22 cellular contexts compared by ENCODE assay signal in the genomic region with DNA sequence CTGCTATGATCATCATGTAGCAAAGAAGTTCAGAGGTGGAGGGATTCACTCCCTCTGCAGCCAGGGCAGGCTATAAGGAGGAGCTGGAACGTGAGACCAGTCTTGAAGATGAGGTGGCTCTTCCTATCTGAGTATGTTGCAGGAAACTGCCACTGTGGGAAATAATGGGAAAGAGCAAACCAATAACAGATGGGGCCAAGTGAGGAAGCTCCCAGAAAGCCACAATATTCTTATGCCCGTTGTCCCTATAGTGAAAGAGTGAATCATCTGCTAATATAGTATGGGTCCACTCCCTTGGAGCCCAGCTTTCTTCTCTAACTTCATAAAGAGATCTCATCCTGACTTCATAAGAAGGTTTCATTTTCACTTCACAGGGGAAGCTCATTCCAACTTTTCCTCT.
A peak's percentile ranks its signal among the peaks of the same experiment; 100 is the strongest.
DNase-seq lines count a peak whose midpoint lies in the region; ATAC-seq and TF ChIP-seq lines count a peak whose summit lies in the region.
"Had no signal": no experiment of that assay in that cellular context is flagged by ENCODE, and none has a peak within 500 bp of the region (broad histone marks: within the 10 kb centered on the region; RNA-seq: fewer than 3 reads in every experiment).

No MANE protein-coding gene starts in this region.

- no peak overlapping the region for H3K56ac ChIP-seq in IMR-90 (ENCODE audit: extremely low read depth, insufficient read depth, low read length)

- H3K9me3 ChIP-seq in IMR-90 (ENCODE audit: control insufficient read depth, insufficient read depth, low read length) = no peaks in the 10 kb centered on the region

- no peak overlapping the region for H4K8ac ChIP-seq in IMR-90 (ENCODE audit: low read depth in 2 of 2, low read length in 2 of 2)

- CTCF ChIA-PET in AG04449 (lab: Yijun Ruan, JAX) = interaction anchor here (1.1 kb wide), 1 partner anchor 19 kb away, joined by 5 read pairs; no protein-coding TSS in a partner anchor
- CTCF ChIA-PET in IMR-90 (lab: Yijun Ruan, JAX) = no interaction called here
- CTCF ChIA-PET in activated CD8-positive, alpha-beta T cell treated with anti-CD3 and anti-CD28 coated beads, Interleukin-2, amount 10 ng/mL, durations not matched to agents 7 days and 5 days (lab: Charles Lee) = no interaction called here

- no peak overlapping the region for H4K5ac ChIP-seq in IMR-90 (ENCODE audit: low read depth, low read length)

- no peak overlapping the region for H2BK20ac ChIP-seq in IMR-90 (ENCODE audit: low read depth, low read length)

- intact Hi-C loops in IMR-90 (cut with micrococcal nuclease) = no loop called here

- H4K91ac ChIP-seq in IMR-90 (ENCODE audit: insufficient read depth, low read depth, low read length) = no peak overlapping the region

- H3K4me3 ChIP-seq in AG04449 (ENCODE audit: low read depth, low read length) = peak overlapping the region; percentile 20; the same call in 1 of the 2 replicates
- no peak overlapping the region for H3K4me3 ChIP-seq in IMR-90 (ENCODE audit: insufficient read depth, low read depth, low read length)

- no peaks in the 10 kb centered on the region for H3K36me3 Mint-ChIP-seq in activated CD8-positive, alpha-beta T cell treated with anti-CD3 and anti-CD28 coated beads, Interleukin-2, amount 10 ng/mL, durations not matched to agents 7 days and 5 days (ENCODE audit: low read depth)
- H3K36me3 Mint-ChIP-seq: CD4-positive, CD25-positive, alpha-beta regulatory T cell; IgD-negative memory B cell had no signal

- no peak overlapping the region; the same call in 2 of the 3 replicates for H2BK15ac ChIP-seq in IMR-90 (ENCODE audit: low read depth, low read length)

- no peak for TF ChIP-seq RAD21 in IMR-90 (IDR thresholded peaks at IDR 0.05; ENCODE audit: low read length)

- no peak overlapping the region for H3K23ac ChIP-seq in IMR-90 (ENCODE audit: low read depth, low read length)

- H3K27ac ChIP-seq in IMR-90 (ENCODE audit: insufficient read depth, low read length) = no peak overlapping the region
- H3K27ac ChIP-seq: 22Rv1 had no signal

- no peak for ATAC-seq in IMR-90 (ENCODE audit: low read depth)
- ATAC-seq in activated CD8-positive, alpha-beta T cell treated with anti-CD3 and anti-CD28 coated beads, Interleukin-2, amount 10 ng/mL, durations not matched to agents 7 days and 5 days = no peak
- ATAC-seq in GM18868 (IDR thresholded peaks at IDR 0.05; ENCODE audit: unreplicated experiment) = no peak
- ATAC-seq: HCT116 had no signal

- TF ChIP-seq CTCF in AG04449 (IDR thresholded peaks at IDR 0.05; ENCODE audit: insufficient read depth, low read length, missing control alignments) (no peak), IMR-90 (conservative IDR thresholded peaks at IDR 0.05; ENCODE audit: low read depth, low read length) (no peak)

- no peak overlapping the region for H3K18ac ChIP-seq in IMR-90 (ENCODE audit: low read depth, low read length)

- no peaks in the 10 kb centered on the region for H3K27me3 ChIP-seq in IMR-90 (ENCODE audit: control insufficient read depth, insufficient read depth, low read length)

- H3K36me3 ChIP-seq in IMR-90 (ENCODE audit: control insufficient read depth, insufficient read depth, low read length) = no peaks in the 10 kb centered on the region

- H3K9me3 Mint-ChIP-seq in activated CD8-positive, alpha-beta T cell treated with anti-CD3 and anti-CD28 coated beads, Interleukin-2, amount 10 ng/mL, durations not matched to agents 7 days and 5 days (ENCODE audit: insufficient read depth) = no peaks in the 10 kb centered on the region

- no peaks in the 10 kb centered on the region; the same call in 1 of the 2 replicates for H3K9me1 ChIP-seq in IMR-90 (ENCODE audit: insufficient read depth, low read length)

- in situ Hi-C loops in IMR-90 (cut with MboI; ENCODE audit: low sequenced_read_pairs) = no loop called here

- DNase-seq in AG04449 (ENCODE audit: low read depth, low spot score) = no peak
- peak; percentile 43 for DNase-seq in EL
- no peak for DNase-seq in IMR-90
- peak; percentile 66 for DNase-seq in fibroblast of peridontal ligament (ENCODE audit: extremely low read depth)
- no peak for DNase-seq in activated CD4-positive, alpha-beta T cell treated with anti-CD3 and anti-CD28 coated beads for 48 hours
- DNase-seq in activated CD8-positive, alpha-beta T cell treated with anti-CD3 and anti-CD28 coated beads, Interleukin-2, amount 10 ng/mL, durations not matched to agents 7 days and 5 days = no peak
- no peak for DNase-seq in NCI-H1092 treated with DMSO at 0.1 percent for 48 hours (lab: John Stamatoyannopoulos, UW)
- DNase-seq: ACHN; CD4-positive, CD25-positive, alpha-beta regulatory T cell; MV-4-11; NCI-H1417; NCI-H187; NCI-H446; NCI-H526; OCI-M1; Right ventricle myocardium superior; SW 1271 had no signal

- no peak overlapping the region for H2AK9ac ChIP-seq in IMR-90 (replicated peaks; ENCODE audit: low read depth, low read length, poor library complexity)

- no peak overlapping the region for H2BK5ac ChIP-seq in IMR-90 (ENCODE audit: low read depth, low read length, poor library complexity, severe bottlenecking)

- TF ChIP-seq POLR2A in IMR-90 (IDR thresholded peaks at IDR 0.05; ENCODE audit: low read depth, low read length) = no peak

- no peak overlapping the region for H2AK5ac ChIP-seq in IMR-90 (ENCODE audit: low read depth, low read length)

- H3K4me2 ChIP-seq in IMR-90 (ENCODE audit: low read depth, low read length) = peak overlapping the region; percentile 55; the same call in 1 of the 2 replicates

- H3K4me1 ChIP-seq in IMR-90 (ENCODE audit: control insufficient read depth, insufficient read depth, low read length) = peaks cover 2% of the 10 kb centered on the region; the same call in 1 of the 2 replicates

- POLR2A ChIA-PET in AG04449 (lab: Yijun Ruan, JAX) (interaction anchor here (0.6 to 1.5 kb wide), 4 partner anchors 11 to 265 kb away, joined by 3 to 5 read pairs (median 4); no protein-coding TSS in a partner anchor), IMR-90 (lab: Charles Lee; ENCODE audit: unreplicated experiment) (no interaction called here)
- POLR2A ChIA-PET in activated CD8-positive, alpha-beta T cell treated with anti-CD3 and anti-CD28 coated beads, Interleukin-2, amount 10 ng/mL, durations not matched to agents 7 days and 5 days (lab: Charles Lee) = no interaction called here

- no peaks in the 10 kb centered on the region for H3K79me1 ChIP-seq in IMR-90 (ENCODE audit: low read depth in 1 of 2, low read length in 2 of 2)

- no peak overlapping the region for H3K4me3 Mint-ChIP-seq in activated CD8-positive, alpha-beta T cell treated with anti-CD3 and anti-CD28 coated beads, Interleukin-2, amount 10 ng/mL, durations not matched to agents 7 days and 5 days
- H3K4me3 Mint-ChIP-seq: B cell; CD4-positive, CD25-positive, alpha-beta regulatory T cell; IgD-negative memory B cell had no signal

- H2AFZ ChIP-seq in IMR-90 (replicated peaks; ENCODE audit: low read length, poor library complexity) = no peak overlapping the region

- WGBS in IMR-90 (ENCODE audit: extremely low coverage in 2 of 2, insufficient read length in 1 of 2), 2 experiments = 67% methylated on average over 1 of the region's 2 CpGs; no CpG with 5 or more reads in 1 of the 2 experiments

- no peak overlapping the region for H3K27ac Mint-ChIP-seq in activated CD8-positive, alpha-beta T cell treated with anti-CD3 and anti-CD28 coated beads, Interleukin-2, amount 10 ng/mL, durations not matched to agents 7 days and 5 days
- H3K27ac Mint-ChIP-seq: B cell; CD4-positive, CD25-positive, alpha-beta regulatory T cell; IgD-negative memory B cell had no signal

- no TSS peak for BruUV-seq in IMR-90 (replicated peaks; lab: Mats Ljungman, UMichigan)

- H3K27me3 Mint-ChIP-seq in activated CD8-positive, alpha-beta T cell treated with anti-CD3 and anti-CD28 coated beads, Interleukin-2, amount 10 ng/mL, durations not matched to agents 7 days and 5 days (ENCODE audit: low read depth) = peaks cover 2% of the 10 kb centered on the region

- H3K4ac ChIP-seq in IMR-90 (ENCODE audit: low read depth, low read length) = no peak overlapping the region

- H3K4me1 Mint-ChIP-seq in activated CD8-positive, alpha-beta T cell treated with anti-CD3 and anti-CD28 coated beads, Interleukin-2, amount 10 ng/mL, durations not matched to agents 7 days and 5 days (ENCODE audit: low read depth) = peaks cover 11% of the 10 kb centered on the region
- H3K4me1 Mint-ChIP-seq: CD4-positive, CD25-positive, alpha-beta regulatory T cell had no signal

- no peak overlapping the region; the same call in 1 of the 2 replicates for H3K14ac ChIP-seq in IMR-90 (replicated peaks; ENCODE audit: low read depth, low read length)

- no peaks in the 10 kb centered on the region for H4K20me1 ChIP-seq in IMR-90 (ENCODE audit: insufficient read depth, low read length)

- no peak overlapping the region for H2BK120ac ChIP-seq in IMR-90 (ENCODE audit: low read depth, low read length)

- no peak overlapping the region for H3K9ac ChIP-seq in IMR-90 (ENCODE audit: low read depth, low read length)

- dilution Hi-C loops in IMR-90 (cut with HindIII; ENCODE audit: low sequenced_read_pairs, unreplicated experiment) = no loop called here

TF ChIP-seq in IMR-90, 13 proteins besides CTCF, POLR2A, EP300 and RAD21 (continues in another document):
- TF ChIP-seq MAZ (IDR thresholded peaks at IDR 0.05; ENCODE audit: borderline replicate concordance, low read depth, low read length) (no peak), CHD1 (IDR thresholded peaks at IDR 0.05; ENCODE audit: low read depth, low read length) (no peak), NFE2L2 (IDR thresholded peaks at IDR 0.05; ENCODE audit: low read depth, low read length) (no peak), SMC3 (IDR thresholded peaks at IDR 0.05; ENCODE audit: low read depth, low read length) (no peak), FOS (IDR thresholded peaks at IDR 0.05; ENCODE audit: low read depth, low read length) (no peak), CEBPB (IDR thresholded peaks at IDR 0.05; ENCODE audit: low read depth, low read length) (no peak), RFX5 (IDR thresholded peaks at IDR 0.05; ENCODE audit: low read depth, low read length) (no peak), MXI1 (IDR thresholded peaks at IDR 0.05; ENCODE audit: borderline replicate concordance, low read depth, low read length) (no peak), BHLHE40 (IDR thresholded peaks at IDR 0.05; ENCODE audit: low read depth, low read length) (no peak), MAFK (IDR thresholded peaks at IDR 0.05; ENCODE audit: low read depth, low read length) (no peak)
- TF ChIP-seq, protein P1, sequence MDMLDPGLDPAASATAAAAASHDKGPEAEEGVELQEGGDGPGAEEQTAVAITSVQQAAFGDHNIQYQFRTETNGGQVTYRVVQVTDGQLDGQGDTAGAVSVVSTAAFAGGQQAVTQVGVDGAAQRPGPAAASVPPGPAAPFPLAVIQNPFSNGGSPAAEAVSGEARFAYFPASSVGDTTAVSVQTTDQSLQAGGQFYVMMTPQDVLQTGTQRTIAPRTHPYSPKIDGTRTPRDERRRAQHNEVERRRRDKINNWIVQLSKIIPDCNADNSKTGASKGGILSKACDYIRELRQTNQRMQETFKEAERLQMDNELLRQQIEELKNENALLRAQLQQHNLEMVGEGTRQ (IDR thresholded peaks at IDR 0.05; ENCODE audit: low read depth, low read length) = no peak

Comparison
In these comparisons a context has a peak if more than half of its experiments do, and no peak if none do; other contexts are left out.
1. DNase-seq: peak in EL (single experiment) and fibroblast of peridontal ligament (single experiment); none in AG04449 (single experiment), IMR-90 (single experiment), activated CD4-positive, alpha-beta T cell treated with anti-CD3 and anti-CD28 coated beads for 48 hours (single experiment), activated CD8-positive, alpha-beta T cell treated with anti-CD3 and anti-CD28 coated beads, Interleukin-2, amount 10 ng/mL, durations not matched to agents 7 days and 5 days (single experiment) and NCI-H1092 treated with DMSO at 0.1 percent for 48 hours (single experiment).